35 cellular contexts compared by ENCODE assay signal in the genomic region with DNA sequence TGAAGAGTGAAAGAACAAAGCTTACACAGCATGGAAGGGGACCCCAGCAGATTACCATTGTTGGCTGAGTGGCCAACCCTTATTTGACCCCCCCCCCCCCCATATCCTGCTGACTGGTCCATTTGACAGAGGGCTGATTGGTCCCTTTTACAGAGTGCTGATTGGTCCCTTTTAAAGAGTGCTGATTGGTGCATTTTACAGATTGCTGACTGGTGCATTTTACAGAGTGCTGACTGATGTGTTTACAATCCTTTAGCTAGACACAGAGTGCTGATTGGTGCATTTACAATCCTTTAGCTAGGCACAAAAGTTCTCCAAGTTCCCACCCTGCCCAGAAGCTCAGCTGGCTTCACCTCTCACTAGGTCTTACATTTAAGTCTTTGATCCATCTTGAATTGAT.
"Had no signal": no experiment of that assay in that cellular context is flagged by ENCODE, and none has a peak within 500 bp of the region (broad histone marks: within the 10 kb centered on the region; RNA-seq: fewer than 3 reads in every experiment).

No MANE protein-coding gene starts in this region.

- DNase-seq: Karpas-422, Kasumi-1, MG63, MM.1S, MV-4-11, NCI-H1048, NCI-H1092, NCI-H1092 treated with DMSO at 0.1 percent for 48 hours, NCI-H1105, NCI-H1105 treated with DMSO at 0.1 percent for 48 hours, NCI-H1417, NCI-H1417 treated with DMSO at 0.1 percent for 48 hours, NCI-H1436, NCI-H1436 treated with DMSO at 0.1 percent for 48 hours, NCI-H146, NCI-H1694, NCI-H1694 treated with DMSO at 0.1 percent for 48 hours, NCI-H187, NCI-H187 treated with DMSO at 0.1 percent for 48 hours, NCI-H1930, NCI-H2029, NCI-H2029 treated with DMSO at 0.1 percent for 48 hours, NCI-H2081, NCI-H2081 treated with DMSO at 0.1 percent for 48 hours, NCI-H2107, NCI-H2171, NCI-H2171 treated with DMSO at 0.1 percent for 48 hours, NCI-H2227 treated with DMSO at 0.1 percent for 48 hours, NCI-H226, NCI-H345, NCI-H446, NCI-H446 treated with DMSO at 0.1 percent for 48 hours, NCI-H510A, NCI-H510A treated with DMSO at 0.1 percent for 48 hours, NCI-H524 had no signal

- H3K36me3 ChIP-seq: MG63 had no signal

- H3K9me3 ChIP-seq: MG63 had no signal

- H3K27me3 ChIP-seq: MG63 had no signal

- H3K4me3 ChIP-seq: MG63 had no signal
